1 cellular context compared by ENCODE assay signal in genomic region chr6:143510326-143510725, GRCh38.
TF ChIP-seq lines count a peak whose summit lies in the region.

No MANE protein-coding gene starts in this region.

TF ChIP-seq in HepG2, 621 proteins besides CTCF, POLR2A, EP300 and RAD21:
- peak; percentile 23 for TF ChIP-seq PRPF4 (IDR thresholded peaks at IDR 0.05; ENCODE audit: low read depth, low read length, poor library complexity, severe bottlenecking)
- TF ChIP-seq MED8 (CRISPR knock-in tag; IDR thresholded peaks at IDR 0.05; ENCODE audit: insufficient replicate concordance), result peak; percentile 6
- 0 out of 2 replicates have a peak, but pooled peaks have one; percentile 11 for TF ChIP-seq ZNF264 (CRISPR knock-in tag; IDR thresholded peaks at IDR 0.05)
- TF ChIP-seq, protein P1, sequence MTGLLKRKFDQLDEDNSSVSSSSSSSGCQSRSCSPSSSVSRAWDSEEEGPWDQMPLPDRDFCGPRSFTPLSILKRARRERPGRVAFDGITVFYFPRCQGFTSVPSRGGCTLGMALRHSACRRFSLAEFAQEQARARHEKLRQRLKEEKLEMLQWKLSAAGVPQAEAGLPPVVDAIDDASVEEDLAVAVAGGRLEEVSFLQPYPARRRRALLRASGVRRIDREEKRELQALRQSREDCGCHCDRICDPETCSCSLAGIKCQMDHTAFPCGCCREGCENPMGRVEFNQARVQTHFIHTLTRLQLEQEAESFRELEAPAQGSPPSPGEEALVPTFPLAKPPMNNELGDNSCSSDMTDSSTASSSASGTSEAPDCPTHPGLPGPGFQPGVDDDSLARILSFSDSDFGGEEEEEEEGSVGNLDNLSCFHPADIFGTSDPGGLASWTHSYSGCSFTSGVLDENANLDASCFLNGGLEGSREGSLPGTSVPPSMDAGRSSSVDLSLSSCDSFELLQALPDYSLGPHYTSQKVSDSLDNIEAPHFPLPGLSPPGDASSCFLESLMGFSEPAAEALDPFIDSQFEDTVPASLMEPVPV (CRISPR knock-in tag; IDR thresholded peaks at IDR 0.05), result 0 out of 2 replicates have a peak, but pooled peaks have one; percentile 62
